ENCODE assay signal across 8 cellular contexts in the genomic region with DNA sequence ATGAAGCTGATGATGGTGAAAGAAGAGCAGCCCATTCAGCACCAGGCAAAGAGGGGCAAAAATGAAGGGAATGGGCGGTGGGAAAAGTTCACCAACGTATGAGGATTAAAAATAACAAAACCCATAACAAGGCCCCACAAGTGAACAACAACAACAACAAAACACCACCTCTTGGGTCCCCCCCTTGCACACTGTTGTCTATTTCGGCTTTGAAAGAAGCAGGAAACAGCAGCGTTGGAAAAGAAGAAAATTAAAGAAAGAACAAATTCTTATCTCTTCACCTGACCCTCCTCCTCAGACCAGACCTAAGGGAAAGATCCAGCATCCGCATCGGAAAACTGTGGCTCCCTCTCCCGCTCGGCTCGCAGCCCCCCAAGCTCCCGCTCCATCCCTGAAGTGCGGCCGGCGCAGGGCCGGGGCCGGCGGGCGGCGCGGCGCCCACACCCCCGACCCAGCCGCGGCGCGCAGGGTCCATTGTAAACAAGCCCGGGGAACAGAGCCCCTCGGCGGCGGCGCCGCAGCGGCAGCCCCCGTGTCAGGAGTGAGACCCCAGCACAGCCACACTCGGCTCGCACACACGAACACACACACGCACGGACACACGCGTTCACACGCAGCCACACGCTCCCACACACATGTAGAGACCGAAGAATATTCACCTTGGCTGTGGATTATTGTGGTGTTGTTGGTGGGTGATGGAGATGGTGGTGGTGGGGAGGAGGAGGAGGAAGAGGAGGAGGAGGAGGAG. TPM values are rescaled to one million over a fixed set of nuclear protein-coding genes. Genes with fewer than 3 reads are reported as not detected.
A peak's percentile ranks its signal among the peaks of the same experiment; 100 is the strongest.
DNase-seq lines count a peak whose midpoint lies in the region; ATAC-seq, FAIRE-seq and TF ChIP-seq lines count a peak whose summit lies in the region.

No MANE protein-coding gene starts in this region.

- peak overlapping the region; percentile 98 for H3K27ac ChIP-seq in WERI-Rb-1

- peak overlapping the region; percentile 87 for H3K4me3 ChIP-seq in HAP-1
- H3K4me3 ChIP-seq in WERI-Rb-1 (ENCODE audit: low read depth, low read length), result peak overlapping the region; percentile 58
- peak overlapping the region; percentile 88 for H3K4me3 ChIP-seq in fibroblast of pulmonary artery (replicated peaks; ENCODE audit: low read depth, low read length)

- peak; percentile 33 for DNase-seq in AG20443 (ENCODE audit: low spot score)
- peak in 1 of 2 experiments; percentile 41 for DNase-seq in HAP-1 (ENCODE audit: low spot score in 2 of 2)
- DNase-seq in WERI-Rb-1, result no peak
- peak; percentile 7 for DNase-seq in fibroblast of pulmonary artery (ENCODE audit: low read depth)
- peak; percentile 57 for DNase-seq in occipital lobe (lab: John Stamatoyannopoulos, UW)
- no peak for DNase-seq in HTR-8/SVneo (ENCODE audit: insufficient read length, low spot score)
- no peak for DNase-seq in T-helper 9 cell

- no peaks in the 10 kb centered on the region for H3K9me3 ChIP-seq in HAP-1
- no peaks in the 10 kb centered on the region for H3K9me3 ChIP-seq in WERI-Rb-1 (ENCODE audit: severe bottlenecking)

- in situ Hi-C loops in HAP-1 (cut with MboI; ENCODE audit: low sequenced_read_pairs), result no loop called here

- no peak for ATAC-seq in GM18519 (IDR thresholded peaks at IDR 0.05; ENCODE audit: low FRiP score, unreplicated experiment)

- no peaks in the 10 kb centered on the region for H3K36me3 ChIP-seq in HAP-1 (replicated peaks)
- peaks cover 3% of the 10 kb centered on the region; the same call in 1 of the 2 replicates for H3K36me3 ChIP-seq in WERI-Rb-1

- no peak for FAIRE-seq in HTR-8/SVneo (lab: Jason Lieb, UNC)

- no peaks in the 10 kb centered on the region for H3K27me3 ChIP-seq in HAP-1 (ENCODE audit: low read depth)
- no peaks in the 10 kb centered on the region for H3K27me3 ChIP-seq in WERI-Rb-1 (ENCODE audit: insufficient read depth, low read depth, severe bottlenecking)

- TF ChIP-seq CTCF in WERI-Rb-1 (IDR thresholded peaks at IDR 0.05; ENCODE audit: low read depth, low read length) (no peak), fibroblast of pulmonary artery (IDR thresholded peaks at IDR 0.05; ENCODE audit: low read length, missing control alignments) (no peak)

- peaks cover 27% of the 10 kb centered on the region for H3K4me1 ChIP-seq in HAP-1

RNA-seq across cellular contexts. Expression of gene RFX3, which starts 0.5 kb away (rescaled TPM):
- total RNA-seq in occipital lobe, result 71.4 TPM

Comparison
In these comparisons a context has a peak if more than half of its experiments do, and no peak if none do; other contexts are left out.
1. DNase-seq: peak in AG20443 (single experiment), fibroblast of pulmonary artery (single experiment) and occipital lobe (single experiment); none in WERI-Rb-1 (single experiment), HTR-8/SVneo (single experiment) and T-helper 9 cell (single experiment).
2. Peak in every context shown above with its lines, with median percentiles within 50 percentile points of each other: H3K4me3 ChIP-seq.